8 cellular contexts compared by ENCODE assay signal in genomic region chr9:112173489-112174222, GRCh38. TPM values are rescaled to one million over a fixed set of nuclear protein-coding genes. Genes with fewer than 3 reads are reported as not detected.
DNase-seq lines count a peak whose midpoint lies in the region; FAIRE-seq and TF ChIP-seq lines count a peak whose summit lies in the region.

No MANE protein-coding gene starts in this region.

- intact Hi-C loops in PC-9 (cut with micrococcal nuclease; ENCODE audit: unreplicated experiment): loop anchor here (5.0 kb wide), 1 partner anchor 141 kb away; no protein-coding TSS in a partner anchor
- intact Hi-C loops in endothelial cell of umbilical vein (cut with micrococcal nuclease): loop anchor here (1.0 to 2.0 kb wide), 2 partner anchors 77 to 160 kb away; partner anchors contain the start of gene PTBP3

- H3K27ac ChIP-seq in PC-9 (peak overlapping the region; percentile 86), endothelial cell of umbilical vein (ENCODE audit: insufficient read depth, low read depth, low read length) (no peak overlapping the region)

- TF ChIP-seq CTCF in PC-9 (conservative IDR thresholded peaks at IDR 0.05) (no peak), endothelial cell of umbilical vein (IDR thresholded peaks at IDR 0.05; ENCODE audit: extremely low read depth in 1 of 2, insufficient read depth in 1 of 2, low read depth in 1 of 2, low read length in 2 of 2) (no peak), progenitor cell of endocrine pancreas (IDR thresholded peaks at IDR 0.05; ENCODE audit: unreplicated experiment) (no peak)

- dilution Hi-C loops in endothelial cell of umbilical vein (cut with MboI; ENCODE audit: extremely low pct_ligation_motif_present, low sequenced_read_pairs): no loop called here

- H3K27me3 ChIP-seq in PC-9 (ENCODE audit: insufficient read depth, low read depth) (no peaks in the 10 kb centered on the region), endothelial cell of umbilical vein (ENCODE audit: control insufficient read depth in 2 of 2, insufficient read depth in 2 of 2, low read length in 2 of 2) (no peaks in the 10 kb centered on the region)

- no peak for TF ChIP-seq POLR2A in endothelial cell of umbilical vein (IDR thresholded peaks at IDR 0.05; ENCODE audit: low read depth, low read length)

- H3K4me1 ChIP-seq in ES-I3 (ENCODE audit: insufficient read depth, low read length) (peaks cover 6% of the 10 kb centered on the region; the same call in 1 of the 2 replicates), PC-9 (replicated peaks; ENCODE audit: insufficient read depth) (peaks cover 67% of the 10 kb centered on the region), endothelial cell of umbilical vein (ENCODE audit: control insufficient read depth, extremely low read depth, insufficient read depth, low read length) (peaks cover 8% of the 10 kb centered on the region)

- H3K27me3 Mint-ChIP-seq in progenitor cell of endocrine pancreas: peaks cover 12% of the 10 kb centered on the region

- TSS peak; percentile 14 for BruUV-seq in PC-9 (replicated peaks; lab: Mats Ljungman, UMichigan)
- BruUV-seq in endothelial cell of umbilical vein (replicated peaks; lab: Mats Ljungman, UMichigan): TSS peak; percentile 20

- peak overlapping the region; percentile 80 for H3K4me3 Mint-ChIP-seq in progenitor cell of endocrine pancreas (ENCODE audit: low read depth)

- peaks cover 45% of the 10 kb centered on the region for H3K4me1 Mint-ChIP-seq in progenitor cell of endocrine pancreas (ENCODE audit: low read depth)

- peaks cover 59% of the 10 kb centered on the region for H3F3A ChIP-seq in PC-9 (ENCODE audit: insufficient read depth, low read depth)

- H3K79me2 ChIP-seq in PC-9 (ENCODE audit: low read depth): peaks cover 55% of the 10 kb centered on the region
- peaks cover 16% of the 10 kb centered on the region for H3K79me2 ChIP-seq in endothelial cell of umbilical vein (ENCODE audit: control insufficient read depth, insufficient read depth, low read length)

- POLR2A ChIA-PET in PC-9 (lab: Charles Lee; ENCODE audit: unreplicated experiment) (interaction anchor here (0.6 kb wide), 2 partner anchors 109 to 478 kb away, joined by 3 read pairs; no protein-coding TSS in a partner anchor), endothelial cell of umbilical vein (lab: Charles Lee) (no interaction called here)

- H3K9me1 ChIP-seq in endothelial cell of umbilical vein (replicated peaks; ENCODE audit: control insufficient read depth, extremely low read depth, insufficient read depth, low read length): no peaks in the 10 kb centered on the region

- H3K9me3 Mint-ChIP-seq in progenitor cell of endocrine pancreas (ENCODE audit: low read depth): no peaks in the 10 kb centered on the region

- CTCF ChIA-PET in PC-9 (lab: Charles Lee) (no interaction called here), endothelial cell of umbilical vein (lab: Charles Lee) (interaction anchor here (0.8 to 1.2 kb wide), 4 partner anchors 10 to 160 kb away, joined by 3 to 9 read pairs (median 4); partner anchors contain the start of gene PTBP3)

- DNase-seq in PC-9 (no peak), endothelial cell of umbilical vein (ENCODE audit: low read depth, low spot score) (no peak), progenitor cell of endocrine pancreas (ENCODE audit: low spot score, unreplicated experiment) (no peak), HTR-8/SVneo (ENCODE audit: insufficient read length, low spot score) (no peak), NCI-H510A treated with DMSO at 0.1 percent for 48 hours (lab: John Stamatoyannopoulos, UW) (no peak), AG08395 (ENCODE audit: low spot score) (no peak)
- no peak for DNase-seq in stimulated activated naive CD4-positive, alpha-beta T cell (lab: John Stamatoyannopoulos, UW)

- H3K9me2 ChIP-seq in PC-9 (ENCODE audit: insufficient read depth): no peaks in the 10 kb centered on the region

- H3K36me3 Mint-ChIP-seq in progenitor cell of endocrine pancreas (ENCODE audit: insufficient read depth): peaks cover 9% of the 10 kb centered on the region

- H3K9me3 ChIP-seq in ES-I3 (ENCODE audit: control insufficient read depth, insufficient read depth, low read length) (no peaks in the 10 kb centered on the region), PC-9 (ENCODE audit: insufficient read depth, low read depth) (no peaks in the 10 kb centered on the region), endothelial cell of umbilical vein (replicated peaks; ENCODE audit: control insufficient read depth, insufficient read depth, low read length) (no peaks in the 10 kb centered on the region)

- H3K27ac Mint-ChIP-seq in progenitor cell of endocrine pancreas: peak overlapping the region; percentile 80

- peak overlapping the region; percentile 88 for H3K4me2 ChIP-seq in PC-9
- H3K4me2 ChIP-seq in endothelial cell of umbilical vein (ENCODE audit: insufficient read depth, low read length): peak overlapping the region; percentile 96

- H3K9ac ChIP-seq in ES-I3 (ENCODE audit: low read depth, low read length) (peak overlapping the region; percentile 67; the same call in 1 of the 2 replicates), endothelial cell of umbilical vein (replicated peaks; ENCODE audit: extremely low read depth, insufficient read depth, low read length) (peak overlapping the region; percentile 79)

- H3K4me3 ChIP-seq in PC-9 (peak overlapping the region; percentile 84; the same call in 1 of the 2 replicates), endothelial cell of umbilical vein (replicated peaks in 1 of 3; ENCODE audit: insufficient read depth in 1 of 3, low read depth in 1 of 3, low read length in 3 of 3) (no peak overlapping the region)

- FAIRE-seq in endothelial cell of umbilical vein (lab: Jason Lieb, UNC): no peak
- FAIRE-seq in HTR-8/SVneo (lab: Jason Lieb, UNC): no peak

- H4K20me1 ChIP-seq in PC-9 (ENCODE audit: insufficient read depth) (no peaks in the 10 kb centered on the region), endothelial cell of umbilical vein (replicated peaks; ENCODE audit: control insufficient read depth, extremely low read depth, insufficient read depth, low read length) (peaks cover 1% of the 10 kb centered on the region)

- H2AFZ ChIP-seq in PC-9: no peak overlapping the region
- H2AFZ ChIP-seq in endothelial cell of umbilical vein (ENCODE audit: low read depth, low read length): no peak overlapping the region

- H3K36me3 ChIP-seq in ES-I3 (ENCODE audit: insufficient read depth, low read length): no peaks in the 10 kb centered on the region
- H3K36me3 ChIP-seq in PC-9 (ENCODE audit: low read depth): peaks cover 8% of the 10 kb centered on the region; the same call in 1 of the 2 replicates
- no peaks in the 10 kb centered on the region for H3K36me3 ChIP-seq in endothelial cell of umbilical vein (ENCODE audit: control insufficient read depth in 2 of 2, extremely low read depth in 1 of 2, insufficient read depth in 2 of 2, low read length in 2 of 2)

TF ChIP-seq in endothelial cell of umbilical vein, 7 proteins besides CTCF, POLR2A, EP300 and RAD21:
- TF ChIP-seq FOS (IDR thresholded peaks at IDR 0.05; ENCODE audit: borderline replicate concordance, insufficient read depth, low read length): no peak
- no peak for TF ChIP-seq MYC (IDR thresholded peaks at IDR 0.05; ENCODE audit: low read depth, low read length)
- no peak for TF ChIP-seq GATA2 (IDR thresholded peaks at IDR 0.05; ENCODE audit: insufficient read depth, insufficient read length, low read depth, low read length)
- TF ChIP-seq MAX (IDR thresholded peaks at IDR 0.05; ENCODE audit: insufficient read depth, insufficient read length): no peak
- no peak for TF ChIP-seq EZH2 (IDR thresholded peaks at IDR 0.05; ENCODE audit: borderline replicate concordance, low read depth, low read length, severe bottlenecking)
- TF ChIP-seq JUN (IDR thresholded peaks at IDR 0.05; ENCODE audit: borderline replicate concordance, insufficient read depth, insufficient read length, low read depth): no peak
- no peak for TF ChIP-seq POLR2AphosphoS5 (IDR thresholded peaks at IDR 0.05; ENCODE audit: insufficient read depth, low read depth, low read length)

RNA-seq across cellular contexts. Expression of gene SUSD1, which starts 1.4 kb away (rescaled TPM):
- total RNA-seq in PC-9 (2021) (16.5 and 23.2 TPM in 2 replicates), endothelial cell of umbilical vein (28.0 and 37.8 TPM in 2 replicates), progenitor cell of endocrine pancreas (40.2 and 41.1 TPM in 2 replicates)
- 27.8 and 33.1 TPM in 2 replicates for polyA plus RNA-seq in endothelial cell of umbilical vein
- polyA plus RNA-seq in endothelial cell of umbilical vein (2011; cell fraction: cytosol; rRNA removed): 27.5 and 29.3 TPM in 2 replicates
- 24.3 and 26.4 TPM in 2 replicates for polyA plus RNA-seq in endothelial cell of umbilical vein (2011; cell fraction: nucleus; rRNA removed)
- 23.8 and 24.1 TPM in 2 replicates for polyA plus RNA-seq in endothelial cell of umbilical vein (2012)
- 63.1 and 63.8 TPM in 2 replicates for polyA minus RNA-seq in endothelial cell of umbilical vein
- 5.5 TPM for polyA minus RNA-seq in endothelial cell of umbilical vein (2011; cell fraction: cytosol; rRNA and poly(A)+ RNA removed)
- 24.6 and 39.7 TPM in 2 replicates for polyA minus RNA-seq in endothelial cell of umbilical vein (2011; cell fraction: nucleus; rRNA and poly(A)+ RNA removed)
